Comparison of ENCODE assay signal across 8 cellular contexts in genomic region chr11:62614275-62614674, GRCh38. TPM values are rescaled to one million over a fixed set of nuclear protein-coding genes. Genes with fewer than 3 reads are reported as not detected.
DNase-seq lines count a peak whose midpoint lies in the region; ATAC-seq and TF ChIP-seq lines count a peak whose summit lies in the region.

No MANE protein-coding gene starts in this region.

- ATAC-seq in psoas muscle (no peak), HG02763 (IDR thresholded peaks at IDR 0.05; ENCODE audit: unreplicated experiment) (no peak), GM19351 (IDR thresholded peaks at IDR 0.05; ENCODE audit: unreplicated experiment) (no peak), HG03521 (IDR thresholded peaks at IDR 0.05; ENCODE audit: unreplicated experiment) (no peak), sciatic nerve (no peak)

- H3K4me3 ChIP-seq in psoas muscle, result no peak overlapping the region

- H3K4me1 Mint-ChIP-seq in chondrocyte (ENCODE audit: low read depth), result peaks cover 17% of the 10 kb centered on the region

- peaks cover 12% of the 10 kb centered on the region for H3K4me1 ChIP-seq in psoas muscle

- no peaks in the 10 kb centered on the region for H3K9me3 Mint-ChIP-seq in chondrocyte (ENCODE audit: low read depth)

- 70 to 83% (median 73%) methylated on average over 8 of the region's 8 CpGs for WGBS in psoas muscle, 3 donors

- peak overlapping the region; percentile 94 for H3K27ac ChIP-seq in psoas muscle

- H3K36me3 ChIP-seq in psoas muscle (ENCODE audit: insufficient read depth in 1 of 2, low read depth in 1 of 2), result peaks cover 0 to 48% of the 10 kb centered on the region in 2 donors

- DNase-seq in COLO668 (lab: John Stamatoyannopoulos, UW; ENCODE audit: unreplicated experiment) (peak; percentile 28), RPMI8226 (peak; percentile 83), chondrocyte (ENCODE audit: low spot score) (no peak), psoas muscle (no peak), sciatic nerve (ENCODE audit: low spot score) (no peak)

- H3K36me3 Mint-ChIP-seq in chondrocyte (ENCODE audit: low read depth), result peaks cover 5% of the 10 kb centered on the region

- no peak for TF ChIP-seq CTCF in chondrocyte (IDR thresholded peaks at IDR 0.05)
- no peak for TF ChIP-seq CTCF in psoas muscle (IDR thresholded peaks at IDR 0.05)

- H3K9me3 ChIP-seq in psoas muscle, result no peaks in the 10 kb centered on the region

- H3K27ac Mint-ChIP-seq in chondrocyte (ENCODE audit: unreplicated experiment), result peak overlapping the region; percentile 74

- intact Hi-C loops in psoas muscle (cut with DNase I) (loop anchor here in 1 of 2 donors (5.0 kb wide), 1 partner anchor 38 kb away; the partner anchor contains the start of gene INTS5), sciatic nerve (cut with DNase I) (no loop called here)

- H3K4me3 Mint-ChIP-seq in chondrocyte (ENCODE audit: unreplicated experiment), result no peak overlapping the region

- no peaks in the 10 kb centered on the region for H3K27me3 Mint-ChIP-seq in chondrocyte (ENCODE audit: low read depth)

- no peaks in the 10 kb centered on the region for H3K27me3 ChIP-seq in psoas muscle (ENCODE audit: insufficient read depth in 3 of 3, low read length in 2 of 3)

RNA-seq across cellular contexts. Expression of gene ROM1, which starts 1.2 kb away (rescaled TPM):
- total RNA-seq in chondrocyte (2.4 to 5.8 TPM (median 3.5 TPM) in 3 replicates), psoas muscle (1 to 10 TPM; 2.0 to 4.4 (median 3.1) TPM), sciatic nerve (15.2 TPM)
- 1 to 10 TPM; 3.7 to 5.5 (median 4.7) TPM for polyA plus RNA-seq in psoas muscle

RNA-seq across cellular contexts. Expression of gene EML3, which starts 1.7 kb away (rescaled TPM):
- total RNA-seq in chondrocyte (55.2 to 76.6 TPM (median 58.9 TPM) in 3 replicates), psoas muscle (10 to 100 TPM; 14.1 to 19.5 (median 16.9) TPM), sciatic nerve (113 TPM)
- 10 to 100 TPM in 2 of 3 donors, 1 to 10 TPM in 1; 7.4 to 11.3 (median 11.1) TPM for polyA plus RNA-seq in psoas muscle

RNA-seq across cellular contexts. Expression of gene B3GAT3, which starts 7.5 kb away (rescaled TPM):
- total RNA-seq in chondrocyte (35.3 to 40.1 TPM (median 37.7 TPM) in 3 replicates), psoas muscle (10 to 100 TPM in 3 of 4 donors, 1 to 10 TPM in 1; 7.4 to 11.8 (median 11.0) TPM), sciatic nerve (38.7 TPM)
- polyA plus RNA-seq in psoas muscle, result 10 to 100 TPM; 11.7 to 37.6 (median 20.0) TPM

RNA-seq across cellular contexts. Expression of gene MTA2, which starts 12.6 kb away (rescaled TPM):
- total RNA-seq in chondrocyte, result 81.7 to 89.3 TPM (median 83.0 TPM) in 3 replicates
- 10 to 100 TPM; 20.0 to 32.5 (median 28.6) TPM for total RNA-seq in psoas muscle
- polyA plus RNA-seq in psoas muscle, result 10 to 100 TPM; 18.4 to 27.1 (median 26.9) TPM
- 86.6 TPM for total RNA-seq in sciatic nerve

RNA-seq across cellular contexts. Expression of gene TUT1, which starts 23.0 kb away (rescaled TPM):
- total RNA-seq in chondrocyte, result 9.6 to 15.2 TPM (median 11.8 TPM) in 3 replicates
- 10 to 100 TPM; 14.3 to 23.7 (median 19.6) TPM for total RNA-seq in psoas muscle
- polyA plus RNA-seq in psoas muscle, result 10 to 100 TPM; 12.1 to 15.5 (median 12.7) TPM
- 20.7 TPM for total RNA-seq in sciatic nerve

Comparison
In these comparisons a context has a peak if more than half of its experiments do, and no peak if none do; other contexts are left out.
1. DNase-seq: peak in COLO668 (single experiment) and RPMI8226 (single experiment); none in chondrocyte (single experiment), psoas muscle (0 of 2) and sciatic nerve (single experiment).